Comparison of ENCODE assay signal across 9 cellular contexts in genomic region chr10:80458638-80459037, GRCh38. TPM values are rescaled to one million over a fixed set of nuclear protein-coding genes. Genes with fewer than 3 reads are reported as not detected.
DNase-seq lines count a peak whose midpoint lies in the region; ATAC-seq and TF ChIP-seq lines count a peak whose summit lies in the region.
"Had no signal": no experiment of that assay in that cellular context is flagged by ENCODE, and none has a peak within 500 bp of the region (broad histone marks: within the 10 kb centered on the region; RNA-seq: fewer than 3 reads in every experiment).

No MANE protein-coding gene starts in this region.

- H3K9me3 ChIP-seq in DND-41 (ENCODE audit: insufficient read depth, low read length, severe bottlenecking) (no peaks in the 10 kb centered on the region), esophagus squamous epithelium (no peaks in the 10 kb centered on the region), prostate gland (no peaks in the 10 kb centered on the region)

- peaks cover 69% of the 10 kb centered on the region for H4K20me1 ChIP-seq in DND-41 (ENCODE audit: insufficient read depth, low read length)

- DNase-seq in DND-41 (no peak), esophagus squamous epithelium (lab: John Stamatoyannopoulos, UW) (no peak), prostate gland (ENCODE audit: low spot score) (no peak), HPDE6-E6E7 (ENCODE audit: extremely low spot score) (no peak)
- DNase-seq in activated CD4-positive, alpha-beta memory T cell treated with anti-CD3 and anti-CD28 coated beads for 36 hours, result no peak
- DNase-seq: NCI-H524 had no signal

- TF ChIP-seq CTCF in DND-41 (IDR thresholded peaks at IDR 0.05; ENCODE audit: borderline replicate concordance, extremely low read depth, low read length, poor library complexity, severe bottlenecking), result no peak
- TF ChIP-seq CTCF in esophagus squamous epithelium (IDR thresholded peaks at IDR 0.05), result no peak
- TF ChIP-seq CTCF in prostate gland (IDR thresholded peaks at IDR 0.05), result no peak

- no peak overlapping the region for H3K4me3 ChIP-seq in DND-41 (ENCODE audit: low read depth in 1 of 2, low read length in 2 of 2)
- peak overlapping the region; percentile 14 to 100 (median 38) for H3K4me3 ChIP-seq in esophagus squamous epithelium
- no peak overlapping the region for H3K4me3 ChIP-seq in prostate gland

- TF ChIP-seq POLR2A in esophagus squamous epithelium (IDR thresholded peaks at IDR 0.05) (no peak), prostate gland (IDR thresholded peaks at IDR 0.05) (no peak)

- POLR2A ChIA-PET in activated CD4-positive, alpha-beta memory T cell treated with anti-CD3 and anti-CD28 coated beads for 36 hours (lab: Charles Lee), result interaction anchor here (0.6 to 2.3 kb wide), 11 partner anchors 10 to 255 kb away, joined by 3 to 15 read pairs (median 5); no protein-coding TSS in a partner anchor

- H3K27ac Mint-ChIP-seq in activated CD4-positive, alpha-beta memory T cell treated with anti-CD3 and anti-CD28 coated beads for 36 hours, result peak overlapping the region; percentile 97

- peak overlapping the region; percentile 77 for H3K4me3 Mint-ChIP-seq in activated CD4-positive, alpha-beta memory T cell treated with anti-CD3 and anti-CD28 coated beads for 36 hours

- ATAC-seq in DND-41 (ENCODE audit: insufficient read depth, low read depth) (no peak), HG02970 (IDR thresholded peaks at IDR 0.05; ENCODE audit: low FRiP score, unreplicated experiment) (no peak), HG03135 (IDR thresholded peaks at IDR 0.05; ENCODE audit: unreplicated experiment) (no peak), HG03565 (IDR thresholded peaks at IDR 0.05; ENCODE audit: unreplicated experiment) (no peak)

- peak overlapping the region; percentile 20 for H3K27ac ChIP-seq in DND-41 (ENCODE audit: low read length)
- H3K27ac ChIP-seq in esophagus squamous epithelium, result peak overlapping the region; percentile 92 to 100 (median 98)
- H3K27ac ChIP-seq in prostate gland, result peak overlapping the region; percentile 78 to 85

- CTCF ChIA-PET in activated CD4-positive, alpha-beta memory T cell treated with anti-CD3 and anti-CD28 coated beads for 36 hours (lab: Charles Lee), result interaction anchor here (0.7 to 36.2 kb wide), 11 partner anchors 8 to 80 kb away, joined by 3 to 1168 read pairs (median 6); no protein-coding TSS in a partner anchor

- H3K36me3 ChIP-seq in DND-41 (ENCODE audit: insufficient read depth, low read length) (no peaks in the 10 kb centered on the region; the same call in 1 of the 2 replicates), esophagus squamous epithelium (peaks cover 0 to 7% (median 0%) of the 10 kb centered on the region in 3 donors), prostate gland (no peaks in the 10 kb centered on the region)

- no peaks in the 10 kb centered on the region for H3K27me3 Mint-ChIP-seq in activated CD4-positive, alpha-beta memory T cell treated with anti-CD3 and anti-CD28 coated beads for 36 hours

- intact Hi-C loops in activated CD4-positive, alpha-beta memory T cell treated with anti-CD3 and anti-CD28 coated beads for 36 hours (cut with micrococcal nuclease), result loop anchor here (1.0 kb wide), 2 partner anchors 14 to 42 kb away; no protein-coding TSS in a partner anchor
- intact Hi-C loops in esophagus squamous epithelium (cut with DNase I) (no loop called here), prostate gland (cut with DNase I) (no loop called here)

- peak overlapping the region; percentile 40; the same call in 1 of the 2 replicates for H3K4me2 ChIP-seq in DND-41 (ENCODE audit: insufficient read depth, low read length)

- H3K9ac ChIP-seq in DND-41 (ENCODE audit: low read depth, low read length), result 0 out of 2 replicates have a peak overlapping the region, but pooled peaks have one; percentile 3

- H3K4me1 ChIP-seq in DND-41 (ENCODE audit: insufficient read depth, low read length), result peaks cover 49% of the 10 kb centered on the region
- H3K4me1 ChIP-seq in esophagus squamous epithelium, result peaks cover 78 to 87% (median 80%) of the 10 kb centered on the region in 3 donors
- peaks cover 54% of the 10 kb centered on the region for H3K4me1 ChIP-seq in prostate gland (replicated peaks)

- H3K27me3 ChIP-seq in DND-41 (ENCODE audit: insufficient read depth, low read length, poor library complexity), result no peaks in the 10 kb centered on the region
- no peaks in the 10 kb centered on the region for H3K27me3 ChIP-seq in esophagus squamous epithelium
- no peaks in the 10 kb centered on the region for H3K27me3 ChIP-seq in prostate gland (replicated peaks; ENCODE audit: insufficient read depth)

- no peaks in the 10 kb centered on the region for H3K9me3 Mint-ChIP-seq in activated CD4-positive, alpha-beta memory T cell treated with anti-CD3 and anti-CD28 coated beads for 36 hours

- WGBS in esophagus squamous epithelium, 2 donors, result 49 to 52% methylated on average over 6 of the region's 6 CpGs
- 76% methylated on average over 6 of the region's 6 CpGs for whole genome bisulfite sequencing in prostate gland

- H3K4me1 Mint-ChIP-seq in activated CD4-positive, alpha-beta memory T cell treated with anti-CD3 and anti-CD28 coated beads for 36 hours (ENCODE audit: low read depth), result peaks cover 79% of the 10 kb centered on the region

- H3K36me3 Mint-ChIP-seq in activated CD4-positive, alpha-beta memory T cell treated with anti-CD3 and anti-CD28 coated beads for 36 hours, result peaks cover 22% of the 10 kb centered on the region

- peaks cover 67% of the 10 kb centered on the region for H3K79me2 ChIP-seq in DND-41 (ENCODE audit: insufficient read depth, low read length)

- no peak overlapping the region for H2AFZ ChIP-seq in DND-41 (ENCODE audit: low read depth, low read length)

RNA-seq across cellular contexts. Expression of gene TSPAN14, which starts 4.5 kb away (rescaled TPM):
- 10 to 100 TPM; 48.9 to 51.8 TPM for total RNA-seq in activated CD4-positive, alpha-beta memory T cell treated with anti-CD3 and anti-CD28 coated beads for 36 hours
- total RNA-seq in esophagus squamous epithelium, result 100 to 1,000 TPM in 2 of 4 donors, 10 to 100 TPM in 2; 66.4 to 118 (median 89.8) TPM
- total RNA-seq in prostate gland, result 100 to 1,000 TPM in 1 of 2 donors, 10 to 100 TPM in 1; 69.8 to 103 TPM

RNA-seq across cellular contexts. Expression of gene PRXL2A, which starts 50.3 kb away (rescaled TPM):
- 10 to 100 TPM in 1 of 2 experiments, 1 to 10 TPM in 1; 9.5 to 10.1 TPM for total RNA-seq in activated CD4-positive, alpha-beta memory T cell treated with anti-CD3 and anti-CD28 coated beads for 36 hours
- total RNA-seq in esophagus squamous epithelium, result 100 to 1,000 TPM in 2 of 4 donors, 10 to 100 TPM in 2; 68.0 to 185 (median 103) TPM
- total RNA-seq in prostate gland, result 100 to 1,000 TPM in 1 of 2 donors, 10 to 100 TPM in 1; 86.0 to 101 TPM

Comparison
In these comparisons a context has a peak if more than half of its experiments do, and no peak if none do; other contexts are left out.
1. H3K27ac ChIP-seq: peak in every context shown above with its lines; median percentile 98 in esophagus squamous epithelium; 82 in prostate gland; 20 in DND-41.
2. H3K4me3 ChIP-seq: peak in esophagus squamous epithelium (4 of 4); none in DND-41 (0 of 2) and prostate gland (0 of 2).
3. RNA of gene PRXL2A, which starts 50.3 kb away (total RNA-seq): 68.0 to 185 TPM in esophagus squamous epithelium and 86.0 to 101 TPM in prostate gland; 9.5 to 10.1 TPM in activated CD4-positive, alpha-beta memory T cell treated with anti-CD3 and anti-CD28 coated beads for 36 hours; every median in the first group is over 4 times any median in the second.